In genomic region chr3:156161172-156161571, GRCh38 we compare ENCODE assay signal across 10 cellular contexts. TPM values are rescaled to one million over a fixed set of nuclear protein-coding genes. Genes with fewer than 3 reads are reported as not detected.
A peak's percentile ranks its signal among the peaks of the same experiment; 100 is the strongest.
DNase-seq lines count a peak whose midpoint lies in the region; TF ChIP-seq lines count a peak whose summit lies in the region.
"Had no signal": no experiment of that assay in that cellular context is flagged by ENCODE, and none has a peak within 500 bp of the region (broad histone marks: within the 10 kb centered on the region; RNA-seq: fewer than 3 reads in every experiment).

No MANE protein-coding gene starts in this region.

- H3K4me2 ChIP-seq in PC-9: 0 out of 2 replicates have a peak overlapping the region, but pooled peaks have one; percentile 12

- H3K27ac ChIP-seq in HEK293 (ENCODE audit: extremely low read depth, low read depth, low read length): peak overlapping the region; percentile 20; the same call in 1 of the 2 replicates
- no peak overlapping the region for H3K27ac ChIP-seq in PC-9
- H3K27ac ChIP-seq: cardiac muscle cell had no signal

- H4K20me1 ChIP-seq in PC-9 (ENCODE audit: insufficient read depth): no peaks in the 10 kb centered on the region

- intact Hi-C loops in PC-9 (cut with micrococcal nuclease; ENCODE audit: unreplicated experiment): no loop called here

- H2AFZ ChIP-seq in PC-9: no peak overlapping the region; the same call in 1 of the 2 replicates

- no peaks in the 10 kb centered on the region for H3K36me3 ChIP-seq in HEK293 (ENCODE audit: control insufficient read depth in 2 of 2, insufficient read depth in 1 of 2, low read length in 2 of 2)
- no peaks in the 10 kb centered on the region for H3K36me3 ChIP-seq in PC-9 (ENCODE audit: low read depth)
- H3K36me3 ChIP-seq: cardiac muscle cell had no signal

- peak; percentile 26 for DNase-seq in EL
- no peak for DNase-seq in PC-9
- DNase-seq in lung microvascular endothelial cell (ENCODE audit: low read depth in 2 of 2): peak; percentile 33 to 45
- no peak for DNase-seq in GDM1 (lab: John Stamatoyannopoulos, UW)
- no peak for DNase-seq in GM19240 (ENCODE audit: insufficient read length, low spot score)
- no peak for DNase-seq in GM19238 (ENCODE audit: insufficient read length, low spot score)
- no peak for DNase-seq in NCI-H226
- DNase-seq: HFFc6 had no signal

- no peaks in the 10 kb centered on the region for H3K79me2 ChIP-seq in PC-9 (ENCODE audit: low read depth)

- no peak overlapping the region for H3K4me3 ChIP-seq in HEK293 (ENCODE audit: low read depth, low read length)
- no peak overlapping the region for H3K4me3 ChIP-seq in PC-9
- H3K4me3 ChIP-seq: cardiac muscle cell had no signal

- peaks cover 6% of the 10 kb centered on the region; the same call in 1 of the 2 replicates for H3K4me1 ChIP-seq in HEK293 (ENCODE audit: control insufficient read depth, insufficient read depth, low read length)
- 0 out of 2 replicates have a peak, but pooled peaks cover 12% of the 10 kb centered on the region for H3K4me1 ChIP-seq in PC-9 (replicated peaks; ENCODE audit: insufficient read depth)

- POLR2A ChIA-PET in HEK293 (lab: Yijun Ruan, JAX) (no interaction called here), PC-9 (lab: Charles Lee; ENCODE audit: unreplicated experiment) (no interaction called here)

- H3K9me3 ChIP-seq in HEK293 (ENCODE audit: control insufficient read depth, insufficient read depth, low read depth, low read length): no peaks in the 10 kb centered on the region
- no peaks in the 10 kb centered on the region for H3K9me3 ChIP-seq in PC-9 (ENCODE audit: insufficient read depth, low read depth)

- no peaks in the 10 kb centered on the region for H3K27me3 ChIP-seq in PC-9 (ENCODE audit: insufficient read depth, low read depth)
- H3K27me3 ChIP-seq: cardiac muscle cell had no signal

- TF ChIP-seq CTCF in HEK293 (tag by site-specific recombination; IDR thresholded peaks at IDR 0.05) (no peak), PC-9 (conservative IDR thresholded peaks at IDR 0.05) (no peak)

- CTCF ChIA-PET in HEK293 (lab: Yijun Ruan, JAX): interaction anchor here (0.6 to 2.7 kb wide), 3 partner anchors 10 to 374 kb away, joined by 3 to 12 read pairs (median 7); no protein-coding TSS in a partner anchor
- CTCF ChIA-PET in PC-9 (lab: Charles Lee): no interaction called here

- BruUV-seq in PC-9 (replicated peaks; lab: Mats Ljungman, UMichigan): no TSS peak

- H3F3A ChIP-seq in PC-9 (ENCODE audit: insufficient read depth, low read depth): no peaks in the 10 kb centered on the region

- H3K9me2 ChIP-seq in PC-9 (ENCODE audit: insufficient read depth): no peaks in the 10 kb centered on the region

TF ChIP-seq in HEK293, 187 proteins besides CTCF, POLR2A, EP300 and RAD21 (continues in another document):
- TF ChIP-seq ZNF768 (tag by site-specific recombination; IDR thresholded peaks at IDR 0.05): no peak
- peak; percentile 99 for TF ChIP-seq GLIS1 (tag by site-specific recombination; IDR thresholded peaks at IDR 0.05)
- no peak for TF ChIP-seq ZNF221 (tag by site-specific recombination; IDR thresholded peaks at IDR 0.05; ENCODE audit: borderline replicate concordance)
- TF ChIP-seq ZNF692 (tag by site-specific recombination; IDR thresholded peaks at IDR 0.05): peak; percentile 87
- TF ChIP-seq ZBTB44 (tag by site-specific recombination; IDR thresholded peaks at IDR 0.05): peak; percentile 79; the same call in 1 of the 2 replicates
- peak; percentile 95 for TF ChIP-seq ZNF488 (tag by site-specific recombination; IDR thresholded peaks at IDR 0.05)
- 0 out of 2 replicates have a peak, but pooled peaks have one; percentile 68 for TF ChIP-seq ZNF660 (tag by site-specific recombination; IDR thresholded peaks at IDR 0.05)
- peak; percentile 75 for TF ChIP-seq ZNF394 (tag by site-specific recombination; IDR thresholded peaks at IDR 0.05; ENCODE audit: borderline replicate concordance)
- TF ChIP-seq ZSCAN4 (tag by site-specific recombination; IDR thresholded peaks at IDR 0.05): peak; percentile 61; the same call in 1 of the 2 replicates
- peak; percentile 67; the same call in 1 of the 2 replicates for TF ChIP-seq ZNF18 (tag by site-specific recombination; IDR thresholded peaks at IDR 0.05)
- 0 out of 2 replicates have a peak, but pooled peaks have one; percentile 44 for TF ChIP-seq ZSCAN30 (tag by site-specific recombination; IDR thresholded peaks at IDR 0.05)
- TF ChIP-seq ZBTB11 (tag by site-specific recombination; conservative IDR thresholded peaks at IDR 0.05; ENCODE audit: low read depth): no peak
- peak; percentile 67; the same call in 1 of the 2 replicates for TF ChIP-seq ZSCAN16 (tag by site-specific recombination; IDR thresholded peaks at IDR 0.05)

RNA-seq across cellular contexts. Expression of gene KCNAB1, which starts 40.8 kb away (rescaled TPM):
- total RNA-seq in PC-9 (2021): 1.4 and 3.3 TPM in 2 replicates
- total RNA-seq in lung microvascular endothelial cell: 0.65 and 2.0 TPM in 2 replicates
- total RNA-seq: HFFc6 had no signal

Comparison
In these comparisons a context has a peak if more than half of its experiments do, and no peak if none do; other contexts are left out.
1. DNase-seq: peak in EL (single experiment) and lung microvascular endothelial cell (2 of 2); none in PC-9 (0 of 2), GDM1 (single experiment), GM19240 (single experiment), GM19238 (single experiment) and NCI-H226 (single experiment).